22 cellular contexts compared by ENCODE assay signal in genomic region chr9:107906074-107906473, GRCh38.
"Had no signal": no experiment of that assay in that cellular context is flagged by ENCODE, and none has a peak within 500 bp of the region (broad histone marks: within the 10 kb centered on the region; RNA-seq: fewer than 3 reads in every experiment).

No MANE protein-coding gene starts in this region.

- H3K27me3 Mint-ChIP-seq: T-cell had no signal

- H3K4me1 Mint-ChIP-seq: immature natural killer cell had no signal

- DNase-seq: activated CD4-positive, alpha-beta T cell treated with anti-CD3 and anti-CD28 coated beads, Interleukin-2, amount 50 U/mL, for 1 hour; activated CD4-positive, CD25-positive, alpha-beta regulatory T cell treated with anti-CD3 and anti-CD28 coated beads, Interleukin-2, amount 50 U/mL, for 72 hours; activated CD8-positive, alpha-beta T cell treated with anti-CD3 and anti-CD28 coated beads, Interleukin-2, amount 10 ng/mL, durations not matched to agents 7 days and 5 days; activated T-cell treated with anti-CD3 and anti-CD28 coated beads, Interleukin-2, amount 50 U/mL, for 1 hour; brain microvascular endothelial cell; dermis blood vessel endothelial cell; glutamatergic neuron; immature natural killer cell; mesenchymal stem cell; right lobe of liver; stimulated activated CD4-positive, alpha-beta T cell treated with anti-CD3 and anti-CD28 coated beads, Interleukin-1b, Interleukin-23, amount 100 ng/mL, for 48 hours; stomach; T-cell; upper lobe of left lung had no signal

- H3K9me3 Mint-ChIP-seq: T-helper 2 cell treated with Interferon-gamma antibody and Interleukin-4, amounts not matched to agents 5 μg/mL and 100 μg/mL, for 36 hours had no signal

- H3K36me3 Mint-ChIP-seq: immature natural killer cell, T-cell had no signal

- H3K27ac Mint-ChIP-seq: activated CD8-positive, alpha-beta T cell treated with anti-CD3 and anti-CD28 coated beads, Interleukin-2, amount 10 ng/mL, durations not matched to agents 7 days and 5 days; activated naive CD4-positive, alpha-beta T cell treated with anti-CD3 and anti-CD28 coated beads, Interleukin-2, amount 50 U/mL, for 72 hours; immature natural killer cell; T-cell; T-helper 2 cell treated with Interferon-gamma antibody and Interleukin-4, amounts not matched to agents 5 μg/mL and 100 μg/mL, for 36 hours had no signal

- ATAC-seq: activated CD8-positive, alpha-beta T cell treated with anti-CD3 and anti-CD28 coated beads, Interleukin-2, amount 10 ng/mL, durations not matched to agents 7 days and 5 days; activated naive CD4-positive, alpha-beta T cell treated with anti-CD3 and anti-CD28 coated beads, Interleukin-2, amount 50 U/mL, for 72 hours; right lobe of liver; T-cell had no signal

- H3K27ac ChIP-seq: ascending aorta, brain microvascular endothelial cell, esophagus muscularis mucosa, hepatocyte, parathyroid adenoma, right lobe of liver, skin epidermis, stomach, upper lobe of left lung, VCaP had no signal

- H3K4me3 Mint-ChIP-seq: activated CD8-positive, alpha-beta T cell treated with anti-CD3 and anti-CD28 coated beads, Interleukin-2, amount 10 ng/mL, durations not matched to agents 7 days and 5 days; immature natural killer cell; T-cell; T-helper 2 cell treated with Interferon-gamma antibody and Interleukin-4, amounts not matched to agents 5 μg/mL and 100 μg/mL, for 36 hours had no signal
